In the genomic region with DNA sequence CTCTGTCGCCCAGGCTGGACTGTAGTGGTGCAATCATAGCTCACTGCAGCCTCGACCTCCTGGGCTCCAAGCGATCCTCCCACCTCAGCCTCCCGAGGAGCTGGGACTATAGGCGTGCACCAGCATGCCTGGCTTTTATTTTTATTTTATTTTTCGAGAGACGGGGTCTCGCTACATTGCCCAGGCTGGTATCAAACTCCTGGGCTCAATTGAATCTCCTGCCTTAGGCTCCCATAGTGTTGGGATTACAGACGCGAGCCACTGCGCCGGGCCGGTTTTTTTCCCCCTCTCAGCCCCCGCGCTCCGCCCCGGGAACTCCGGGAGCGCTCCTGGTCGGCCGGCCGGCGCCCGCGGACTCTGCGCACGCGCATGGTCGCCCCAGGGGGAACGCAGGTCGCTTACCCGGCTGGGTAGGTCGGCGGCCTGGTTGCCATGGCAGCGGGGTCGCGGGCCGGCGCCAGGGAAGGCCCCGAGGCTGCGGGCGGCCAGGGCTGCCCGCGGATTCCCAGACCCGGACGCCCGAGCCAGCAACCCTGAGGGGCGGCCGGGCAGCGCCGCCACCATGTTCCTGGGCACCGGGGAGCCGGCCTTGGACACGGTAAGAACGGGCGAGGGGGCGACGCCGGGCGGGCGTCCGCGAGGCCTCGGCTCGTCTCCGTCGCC, we compare ENCODE assay signal across 8 cellular contexts.
DNase-seq lines count a peak whose midpoint lies in the region; ATAC-seq and TF ChIP-seq lines count a peak whose summit lies in the region.

A gene with protein sequence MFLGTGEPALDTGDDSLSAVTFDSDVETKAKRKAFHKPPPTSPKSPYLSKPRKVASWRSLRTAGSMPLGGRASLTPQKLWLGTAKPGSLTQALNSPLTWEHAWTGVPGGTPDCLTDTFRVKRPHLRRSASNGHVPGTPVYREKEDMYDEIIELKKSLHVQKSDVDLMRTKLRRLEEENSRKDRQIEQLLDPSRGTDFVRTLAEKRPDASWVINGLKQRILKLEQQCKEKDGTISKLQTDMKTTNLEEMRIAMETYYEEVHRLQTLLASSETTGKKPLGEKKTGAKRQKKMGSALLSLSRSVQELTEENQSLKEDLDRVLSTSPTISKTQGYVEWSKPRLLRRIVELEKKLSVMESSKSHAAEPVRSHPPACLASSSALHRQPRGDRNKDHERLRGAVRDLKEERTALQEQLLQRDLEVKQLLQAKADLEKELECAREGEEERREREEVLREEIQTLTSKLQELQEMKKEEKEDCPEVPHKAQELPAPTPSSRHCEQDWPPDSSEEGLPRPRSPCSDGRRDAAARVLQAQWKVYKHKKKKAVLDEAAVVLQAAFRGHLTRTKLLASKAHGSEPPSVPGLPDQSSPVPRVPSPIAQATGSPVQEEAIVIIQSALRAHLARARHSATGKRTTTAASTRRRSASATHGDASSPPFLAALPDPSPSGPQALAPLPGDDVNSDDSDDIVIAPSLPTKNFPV (plus strand): TSS at position 360 of the 663 bp plus-strand sequence. CDS start 203 bp downstream, at position 563.

- peak within 1 kb of the TSS; percentile 29 for H3K27ac Mint-ChIP-seq in central memory CD8-positive, alpha-beta T cell (ENCODE audit: low read depth)

- 0 out of 2 replicates have a peak, but pooled peaks have one; percentile 3 for TF ChIP-seq CTCF in 22Rv1 (IDR thresholded peaks at IDR 0.05)

- H3K9me3 Mint-ChIP-seq in central memory CD8-positive, alpha-beta T cell: no peaks in the 10 kb centered on the region

- peak; percentile 84 for DNase-seq in NCI-H345 (lab: John Stamatoyannopoulos, UW)
- peak; percentile 78 to 81 for DNase-seq in central memory CD8-positive, alpha-beta T cell (ENCODE audit: low spot score in 2 of 2)
- DNase-seq in iris pigment epithelial cell (ENCODE audit: low read depth): peak; percentile 87
- DNase-seq in stimulated activated CD4-positive, alpha-beta T cell treated with anti-CD3 and anti-CD28 coated beads, Interleukin-12 subunit alpha, Interleukin-12 subunit beta, amount 100 ng/mL, for 24 hours (ENCODE audit: low read depth in 2 of 2): peak; percentile 81 to 89

- H3K36me3 Mint-ChIP-seq in central memory CD8-positive, alpha-beta T cell (ENCODE audit: insufficient read depth): peaks cover 13% of the 10 kb centered on the region

- H3K27ac ChIP-seq in 22Rv1: peak within 1 kb of the TSS; percentile 85

- peaks cover 16% of the 10 kb centered on the region for H3K4me1 Mint-ChIP-seq in central memory CD8-positive, alpha-beta T cell

- H3K27me3 Mint-ChIP-seq in central memory CD8-positive, alpha-beta T cell: no peaks in the 10 kb centered on the region

- ATAC-seq in GM18520 (IDR thresholded peaks at IDR 0.05; ENCODE audit: unreplicated experiment) (peak; percentile 52), HG03103 (IDR thresholded peaks at IDR 0.05; ENCODE audit: low read depth, unreplicated experiment) (peak; percentile 64)
- peak; percentile 44 to 49 for ATAC-seq in activated CD4-positive, CD25-positive, alpha-beta regulatory T cell treated with anti-CD3 and anti-CD28 coated beads, Interleukin-2, amount 50 U/mL, for 24 hours
- ATAC-seq in central memory CD8-positive, alpha-beta T cell (replicated peaks; ENCODE audit: extremely low read depth, poor library complexity, severe bottlenecking): no peak

- H3K4me3 Mint-ChIP-seq in central memory CD8-positive, alpha-beta T cell: peak within 1 kb of the TSS; percentile 70
